ENCODE assay signal across 26 cellular contexts in genomic region chr14:94450722-94451090, GRCh38. TPM values are rescaled to one million over a fixed set of nuclear protein-coding genes. Genes with fewer than 3 reads are reported as not detected.
DNase-seq lines count a peak whose midpoint lies in the region; ATAC-seq and TF ChIP-seq lines count a peak whose summit lies in the region.
"Had no signal": no experiment of that assay in that cellular context is flagged by ENCODE, and none has a peak within 500 bp of the region (broad histone marks: within the 10 kb centered on the region; RNA-seq: fewer than 3 reads in every experiment).

No MANE protein-coding gene starts in this region.

- H2AFZ ChIP-seq in Karpas-422 (ENCODE audit: low read length) = no peak overlapping the region

- 12% methylated on average over 3 of the region's 3 CpGs for WGBS in right lobe of liver (ENCODE audit: insufficient coverage, low coverage, low lambda C conversion rate, missing lambda C conversion rate)

- H3K9me2 ChIP-seq in DOHH2 (replicated peaks; ENCODE audit: control insufficient read depth, low read length) (no peaks in the 10 kb centered on the region), Karpas-422 (replicated peaks; ENCODE audit: insufficient read depth, low read length) (no peaks in the 10 kb centered on the region)

- intact Hi-C loops in right lobe of liver (cut with DNase I) = no loop called here

- H3K27me3 ChIP-seq in DOHH2 (ENCODE audit: control insufficient read depth, low read length) (no peaks in the 10 kb centered on the region), Karpas-422 (ENCODE audit: low read length) (no peaks in the 10 kb centered on the region), iPS-15b (ENCODE audit: control insufficient read depth, insufficient read depth, low read length) (no peaks in the 10 kb centered on the region), right lobe of liver (no peaks in the 10 kb centered on the region)

- H3F3A ChIP-seq in DOHH2 (ENCODE audit: control insufficient read depth, insufficient read depth) = peaks cover 19% of the 10 kb centered on the region

- H3K9ac ChIP-seq in Karpas-422 (ENCODE audit: low read length) (peak overlapping the region; percentile 70), iPS-15b (ENCODE audit: low read depth, low read length) (no peak overlapping the region)

- no peak for TF ChIP-seq POLR2A in right lobe of liver (IDR thresholded peaks at IDR 0.05)

- H3K4me1 ChIP-seq in DOHH2 (ENCODE audit: control insufficient read depth, low read length) (peaks cover 47% of the 10 kb centered on the region), Karpas-422 (ENCODE audit: low read length) (peaks cover 70% of the 10 kb centered on the region), iPS-15b (ENCODE audit: control insufficient read depth, insufficient read depth, low read length) (peaks cover 23% of the 10 kb centered on the region), right lobe of liver (peaks cover 0 to 41% (median 9%) of the 10 kb centered on the region in 4 donors)
- H3K4me1 ChIP-seq: SJCRH30 had no signal

- no peak for TF ChIP-seq CTCF in DOHH2 (IDR thresholded peaks at IDR 0.05; ENCODE audit: low read depth, low read length, poor library complexity, severe bottlenecking)
- TF ChIP-seq CTCF in right lobe of liver (IDR thresholded peaks at IDR 0.05) = no peak

- 0 out of 2 replicates have a peak, but pooled peaks cover 3% of the 10 kb centered on the region for H3K9me3 ChIP-seq in DOHH2 (ENCODE audit: control insufficient read depth, insufficient read depth, low read length)
- no peaks in the 10 kb centered on the region for H3K9me3 ChIP-seq in Karpas-422 (ENCODE audit: low read length)
- no peaks in the 10 kb centered on the region for H3K9me3 ChIP-seq in iPS-15b (ENCODE audit: control insufficient read depth, insufficient read depth, low read length)
- H3K9me3 ChIP-seq in right lobe of liver = no peaks in the 10 kb centered on the region
- H3K9me3 ChIP-seq: SJCRH30 had no signal

- H3K79me2 ChIP-seq in DOHH2 (ENCODE audit: control insufficient read depth, low read length) = no peaks in the 10 kb centered on the region
- H3K79me2 ChIP-seq in Karpas-422 (ENCODE audit: low read length) = no peaks in the 10 kb centered on the region

- DNase-seq in Karpas-422 (peak; percentile 66), right lobe of liver (no peak), mesenteric fat pad (ENCODE audit: low spot score) (no peak), ACHN (no peak), T-helper 1 cell (no peak), SIG-M5 (lab: John Stamatoyannopoulos, UW) (no peak)
- DNase-seq: 8988T, DMS153, DND-41, MV-4-11, NCI-H1105, NCI-H1436 treated with DMSO at 0.1 percent for 48 hours, NCI-H187 treated with DMSO at 0.1 percent for 48 hours, NCI-H2107, NCI-H446, NCI-H524 treated with DMSO at 0.1 percent for 48 hours, NCI-H774, PC-3, SJCRH30 had no signal

- H3K4me2 ChIP-seq in DOHH2 (ENCODE audit: low read length) (peak overlapping the region; percentile 98), Karpas-422 (ENCODE audit: low read depth, low read length, poor library complexity, severe bottlenecking) (peak overlapping the region; percentile 87)

- H3K27ac ChIP-seq in DOHH2 (ENCODE audit: low read depth, low read length) (peak overlapping the region; percentile 93), Karpas-422 (ENCODE audit: low read length) (peak overlapping the region; percentile 97), right lobe of liver (peak overlapping the region in 2 of 3 donors; percentile 45 to 93)
- H3K27ac ChIP-seq: HL-60, SJCRH30 had no signal

- in situ Hi-C loops in ACHN (cut with HindIII; ENCODE audit: low pct_ligation_motif_present, low pct_unique_long_range_greater_than_20kb, low sequenced_read_pairs) = no loop called here

- peak in 3 of 4 donors; percentile 2 to 6 (median 2) for ATAC-seq in right lobe of liver
- ATAC-seq: K562, PC-3 had no signal

- H4K20me1 ChIP-seq in DOHH2 (ENCODE audit: control insufficient read depth, insufficient read depth, low read depth, low read length) (no peaks in the 10 kb centered on the region), Karpas-422 (ENCODE audit: insufficient read depth, low read depth, low read length) (no peaks in the 10 kb centered on the region)

- H3K36me3 ChIP-seq in DOHH2 (ENCODE audit: control insufficient read depth, low read length) (no peaks in the 10 kb centered on the region), Karpas-422 (ENCODE audit: insufficient read depth, low read length) (no peaks in the 10 kb centered on the region), iPS-15b (ENCODE audit: control insufficient read depth, insufficient read depth, low read length) (no peaks in the 10 kb centered on the region), right lobe of liver (peaks cover 0 to 16% (median 0%) of the 10 kb centered on the region in 4 donors)
- H3K36me3 ChIP-seq: SJCRH30 had no signal

- H3K4me3 ChIP-seq in DOHH2 (ENCODE audit: low read length) = peak overlapping the region; percentile 75
- H3K4me3 ChIP-seq in Karpas-422 (ENCODE audit: low read length) = peak overlapping the region; percentile 54
- peak overlapping the region; percentile 37 for H3K4me3 ChIP-seq in iPS-15b (ENCODE audit: low read depth, low read length)
- peak overlapping the region; percentile 29 to 68 (median 55) for H3K4me3 ChIP-seq in right lobe of liver
- H3K4me3 ChIP-seq: K562, SJCRH30 had no signal

RNA-seq across cellular contexts. Expression of gene SERPINA11, which starts 1.9 kb away (rescaled TPM):
- total RNA-seq in Karpas-422 (2014; rRNA removed; shearing (Covaris generic); ENCODE audit: low replicate concordance) = 0.97 and 1.4 TPM in 2 replicates
- total RNA-seq in right lobe of liver (100 to 1,000 TPM in 4 of 6 experiments, 10 to 100 TPM in 2; 79.7 to 414 (median 172) TPM), mesenteric fat pad (not detected)
- total RNA-seq: H4, K562, LHCN-M2, MCF 10A, PC-3, SJCRH30 had no signal

RNA-seq across cellular contexts. Expression of gene SERPINA9, which starts 25.3 kb away (rescaled TPM):
- total RNA-seq in Karpas-422 (2014; rRNA removed; shearing (Covaris generic); ENCODE audit: low replicate concordance) = 164 and 182 TPM in 2 replicates
- total RNA-seq in right lobe of liver (under 1 TPM in 1 of 6 experiments, not detected in 5; 0.18 TPM), mesenteric fat pad (not detected)
- total RNA-seq: H4, K562, LHCN-M2, MCF 10A, PC-3, SJCRH30 had no signal

RNA-seq across cellular contexts. Expression of gene SERPINA12, which starts 58.6 kb away (rescaled TPM):
- total RNA-seq in Karpas-422 (2014; rRNA removed; shearing (Covaris generic); ENCODE audit: low replicate concordance) = not detected in 2 replicates
- total RNA-seq in right lobe of liver (1 to 10 TPM in 1 of 6 experiments, under 1 TPM in 2, not detected in 3; 0.26 to 2.8 (median 0.39) TPM), mesenteric fat pad (not detected)
- total RNA-seq: H4, K562, LHCN-M2, MCF 10A, PC-3, SJCRH30 had no signal

Comparison
In these comparisons a context has a peak if more than half of its experiments do, and no peak if none do; other contexts are left out.
1. RNA of gene SERPINA11, which starts 1.9 kb away (total RNA-seq): 79.7 to 414 TPM in right lobe of liver; 0.97 to 1.4 TPM in Karpas-422 and not detected in mesenteric fat pad (single experiment); every median in the first group is over 10 times any median in the second.
2. RNA of gene SERPINA9, which starts 25.3 kb away (total RNA-seq): 164 to 182 TPM in Karpas-422; 0.18 TPM in right lobe of liver and not detected in mesenteric fat pad (single experiment); every median in the first group is over 100 times any median in the second.
3. Peak in every context shown above with its lines, with median percentiles within 50 percentile points of each other: H3K27ac ChIP-seq and H3K4me3 ChIP-seq.